ENCODE assay signal across 1 cellular context in genomic region chr3:113844622-113845222, GRCh38.
TF ChIP-seq lines count a peak whose summit lies in the region.

No MANE protein-coding gene starts in this region.

TF ChIP-seq in K562, 482 proteins besides CTCF, POLR2A, EP300 and RAD21 (continued from another document):
- no peak for TF ChIP-seq CHAMP1 (IDR thresholded peaks at IDR 0.05)
- TF ChIP-seq CBX1 (IDR thresholded peaks at IDR 0.05; ENCODE audit: low read depth): no peak
- no peak for TF ChIP-seq CBX5 (IDR thresholded peaks at IDR 0.05; ENCODE audit: borderline replicate concordance, low read depth)
- TF ChIP-seq ARID3A (IDR thresholded peaks at IDR 0.05; ENCODE audit: borderline replicate concordance, low read depth, low read length): no peak
- no peak for TF ChIP-seq MLX (CRISPR knock-in tag; conservative IDR thresholded peaks at IDR 0.05)
- TF ChIP-seq SNAPC5 (CRISPR knock-in tag; IDR thresholded peaks at IDR 0.05): no peak
- no peak for TF ChIP-seq CEBPG (CRISPR knock-in tag; IDR thresholded peaks at IDR 0.05)
- TF ChIP-seq CEBPG (tag; conservative IDR thresholded peaks at IDR 0.05 in 1 of 2, IDR thresholded peaks at IDR 0.05 in 1 of 2): no peak
- no peak for TF ChIP-seq MAFK (IDR thresholded peaks at IDR 0.05; ENCODE audit: low read length)
- no peak for TF ChIP-seq SUPT5H (IDR thresholded peaks at IDR 0.05)
- TF ChIP-seq HNRNPH1 (optimal IDR thresholded peaks at IDR 0.05; ENCODE audit: low read depth, low read length): no peak
- TF ChIP-seq MEF2D (tag; conservative IDR thresholded peaks at IDR 0.05; ENCODE audit: low read depth): no peak
- TF ChIP-seq CTBP1 (IDR thresholded peaks at IDR 0.05; ENCODE audit: borderline replicate concordance): no peak
- TF ChIP-seq HMGN3 (IDR thresholded peaks at IDR 0.05; ENCODE audit: borderline replicate concordance, extremely low read depth, insufficient read length, low read depth, low read length): no peak
- TF ChIP-seq ETV6 (IDR thresholded peaks at IDR 0.05; ENCODE audit: borderline replicate concordance in 1 of 2, low read depth in 2 of 2, low read length in 1 of 2): no peak
- no peak for TF ChIP-seq ETV6 (CRISPR knock-in tag; IDR thresholded peaks at IDR 0.05; ENCODE audit: borderline replicate concordance)
- no peak for TF ChIP-seq PPARD (CRISPR knock-in tag; IDR thresholded peaks at IDR 0.05)
- TF ChIP-seq MIER1 (IDR thresholded peaks at IDR 0.05; ENCODE audit: low read depth): no peak
- no peak for TF ChIP-seq ELK3 (CRISPR knock-in tag; IDR thresholded peaks at IDR 0.05)
TF ChIP-seq in K562: peak in this region for 0.
